1 cellular context compared by ENCODE assay signal in the genomic region with DNA sequence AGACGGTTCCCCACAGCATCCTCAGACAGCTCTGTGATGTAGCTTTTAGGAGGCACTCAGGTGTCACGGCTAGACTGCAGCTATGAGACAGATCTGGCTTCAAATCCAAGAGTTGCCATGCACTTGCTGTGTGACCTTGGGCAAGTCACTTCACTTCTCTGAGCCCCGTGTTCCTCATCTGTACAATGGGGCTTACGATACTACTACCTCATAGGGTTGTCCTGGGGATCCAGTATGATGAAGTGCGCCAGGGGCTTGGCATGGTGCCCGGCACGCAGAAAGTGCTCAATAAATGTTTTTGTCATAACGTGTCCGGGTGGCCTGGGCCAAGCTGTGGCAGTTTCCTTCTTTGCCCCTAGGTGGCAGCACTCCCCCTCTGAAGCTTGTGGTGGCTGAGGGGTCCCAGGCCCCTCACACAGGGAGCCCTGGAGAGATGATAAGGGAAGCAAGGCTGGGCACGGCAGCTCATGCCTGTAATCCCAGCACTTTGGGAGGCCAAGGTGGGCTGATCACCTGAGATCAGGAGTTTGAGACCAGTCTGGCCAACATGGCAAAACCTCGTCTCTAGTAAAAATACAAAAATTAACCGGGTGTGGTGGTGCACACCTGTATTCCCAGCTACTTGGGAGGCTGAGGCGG.
TF ChIP-seq lines count a peak whose summit lies in the region.

No MANE protein-coding gene starts in this region.

TF ChIP-seq in GM23338, 12 proteins besides CTCF, POLR2A, EP300 and RAD21 (continued from another document):
- TF ChIP-seq, protein P1, sequence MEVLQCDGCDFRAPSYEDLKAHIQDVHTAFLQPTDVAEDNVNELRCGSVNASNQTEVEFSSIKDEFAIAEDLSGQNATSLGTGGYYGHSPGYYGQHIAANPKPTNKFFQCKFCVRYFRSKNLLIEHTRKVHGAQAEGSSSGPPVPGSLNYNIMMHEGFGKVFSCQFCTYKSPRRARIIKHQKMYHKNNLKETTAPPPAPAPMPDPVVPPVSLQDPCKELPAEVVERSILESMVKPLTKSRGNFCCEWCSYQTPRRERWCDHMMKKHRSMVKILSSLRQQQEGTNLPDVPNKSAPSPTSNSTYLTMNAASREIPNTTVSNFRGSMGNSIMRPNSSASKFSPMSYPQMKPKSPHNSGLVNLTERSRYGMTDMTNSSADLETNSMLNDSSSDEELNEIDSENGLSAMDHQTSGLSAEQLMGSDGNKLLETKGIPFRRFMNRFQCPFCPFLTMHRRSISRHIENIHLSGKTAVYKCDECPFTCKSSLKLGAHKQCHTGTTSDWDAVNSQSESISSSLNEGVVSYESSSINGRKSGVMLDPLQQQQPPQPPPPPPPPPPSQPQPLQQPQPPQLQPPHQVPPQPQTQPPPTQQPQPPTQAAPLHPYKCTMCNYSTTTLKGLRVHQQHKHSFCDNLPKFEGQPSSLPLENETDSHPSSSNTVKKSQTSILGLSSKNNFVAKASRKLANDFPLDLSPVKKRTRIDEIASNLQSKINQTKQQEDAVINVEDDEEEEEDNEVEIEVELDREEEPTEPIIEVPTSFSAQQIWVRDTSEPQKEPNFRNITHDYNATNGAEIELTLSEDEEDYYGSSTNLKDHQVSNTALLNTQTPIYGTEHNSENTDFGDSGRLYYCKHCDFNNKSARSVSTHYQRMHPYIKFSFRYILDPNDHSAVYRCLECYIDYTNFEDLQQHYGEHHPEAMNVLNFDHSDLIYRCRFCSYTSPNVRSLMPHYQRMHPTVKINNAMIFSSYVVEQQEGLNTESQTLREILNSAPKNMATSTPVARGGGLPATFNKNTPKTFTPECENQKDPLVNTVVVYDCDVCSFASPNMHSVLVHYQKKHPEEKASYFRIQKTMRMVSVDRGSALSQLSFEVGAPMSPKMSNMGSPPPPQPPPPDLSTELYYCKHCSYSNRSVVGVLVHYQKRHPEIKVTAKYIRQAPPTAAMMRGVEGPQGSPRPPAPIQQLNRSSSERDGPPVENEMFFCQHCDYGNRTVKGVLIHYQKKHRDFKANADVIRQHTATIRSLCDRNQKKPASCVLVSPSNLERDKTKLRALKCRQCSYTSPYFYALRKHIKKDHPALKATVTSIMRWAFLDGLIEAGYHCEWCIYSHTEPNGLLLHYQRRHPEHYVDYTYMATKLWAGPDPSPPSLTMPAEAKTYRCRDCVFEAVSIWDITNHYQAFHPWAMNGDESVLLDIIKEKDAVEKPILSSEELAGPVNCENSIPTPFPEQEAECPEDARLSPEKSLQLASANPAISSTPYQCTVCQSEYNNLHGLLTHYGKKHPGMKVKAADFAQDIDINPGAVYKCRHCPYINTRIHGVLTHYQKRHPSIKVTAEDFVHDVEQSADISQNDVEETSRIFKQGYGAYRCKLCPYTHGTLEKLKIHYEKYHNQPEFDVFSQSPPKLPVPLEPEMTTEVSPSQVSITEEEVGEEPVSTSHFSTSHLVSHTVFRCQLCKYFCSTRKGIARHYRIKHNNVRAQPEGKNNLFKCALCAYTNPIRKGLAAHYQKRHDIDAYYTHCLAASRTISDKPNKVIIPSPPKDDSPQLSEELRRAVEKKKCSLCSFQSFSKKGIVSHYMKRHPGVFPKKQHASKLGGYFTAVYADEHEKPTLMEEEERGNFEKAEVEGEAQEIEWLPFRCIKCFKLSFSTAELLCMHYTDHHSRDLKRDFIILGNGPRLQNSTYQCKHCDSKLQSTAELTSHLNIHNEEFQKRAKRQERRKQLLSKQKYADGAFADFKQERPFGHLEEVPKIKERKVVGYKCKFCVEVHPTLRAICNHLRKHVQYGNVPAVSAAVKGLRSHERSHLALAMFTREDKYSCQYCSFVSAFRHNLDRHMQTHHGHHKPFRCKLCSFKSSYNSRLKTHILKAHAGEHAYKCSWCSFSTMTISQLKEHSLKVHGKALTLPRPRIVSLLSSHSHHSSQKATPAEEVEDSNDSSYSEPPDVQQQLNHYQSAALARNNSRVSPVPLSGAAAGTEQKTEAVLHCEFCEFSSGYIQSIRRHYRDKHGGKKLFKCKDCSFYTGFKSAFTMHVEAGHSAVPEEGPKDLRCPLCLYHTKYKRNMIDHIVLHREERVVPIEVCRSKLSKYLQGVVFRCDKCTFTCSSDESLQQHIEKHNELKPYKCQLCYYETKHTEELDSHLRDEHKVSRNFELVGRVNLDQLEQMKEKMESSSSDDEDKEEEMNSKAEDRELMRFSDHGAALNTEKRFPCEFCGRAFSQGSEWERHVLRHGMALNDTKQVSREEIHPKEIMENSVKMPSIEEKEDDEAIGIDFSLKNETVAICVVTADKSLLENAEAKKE (CRISPR knock-in tag; IDR thresholded peaks at IDR 0.05), result no peak
- no peak for TF ChIP-seq ZNF114 (CRISPR knock-in tag; IDR thresholded peaks at IDR 0.05)
- TF ChIP-seq EZH2phosphoT487 (IDR thresholded peaks at IDR 0.05; ENCODE audit: unreplicated experiment), result no peak
- TF ChIP-seq, protein P2, sequence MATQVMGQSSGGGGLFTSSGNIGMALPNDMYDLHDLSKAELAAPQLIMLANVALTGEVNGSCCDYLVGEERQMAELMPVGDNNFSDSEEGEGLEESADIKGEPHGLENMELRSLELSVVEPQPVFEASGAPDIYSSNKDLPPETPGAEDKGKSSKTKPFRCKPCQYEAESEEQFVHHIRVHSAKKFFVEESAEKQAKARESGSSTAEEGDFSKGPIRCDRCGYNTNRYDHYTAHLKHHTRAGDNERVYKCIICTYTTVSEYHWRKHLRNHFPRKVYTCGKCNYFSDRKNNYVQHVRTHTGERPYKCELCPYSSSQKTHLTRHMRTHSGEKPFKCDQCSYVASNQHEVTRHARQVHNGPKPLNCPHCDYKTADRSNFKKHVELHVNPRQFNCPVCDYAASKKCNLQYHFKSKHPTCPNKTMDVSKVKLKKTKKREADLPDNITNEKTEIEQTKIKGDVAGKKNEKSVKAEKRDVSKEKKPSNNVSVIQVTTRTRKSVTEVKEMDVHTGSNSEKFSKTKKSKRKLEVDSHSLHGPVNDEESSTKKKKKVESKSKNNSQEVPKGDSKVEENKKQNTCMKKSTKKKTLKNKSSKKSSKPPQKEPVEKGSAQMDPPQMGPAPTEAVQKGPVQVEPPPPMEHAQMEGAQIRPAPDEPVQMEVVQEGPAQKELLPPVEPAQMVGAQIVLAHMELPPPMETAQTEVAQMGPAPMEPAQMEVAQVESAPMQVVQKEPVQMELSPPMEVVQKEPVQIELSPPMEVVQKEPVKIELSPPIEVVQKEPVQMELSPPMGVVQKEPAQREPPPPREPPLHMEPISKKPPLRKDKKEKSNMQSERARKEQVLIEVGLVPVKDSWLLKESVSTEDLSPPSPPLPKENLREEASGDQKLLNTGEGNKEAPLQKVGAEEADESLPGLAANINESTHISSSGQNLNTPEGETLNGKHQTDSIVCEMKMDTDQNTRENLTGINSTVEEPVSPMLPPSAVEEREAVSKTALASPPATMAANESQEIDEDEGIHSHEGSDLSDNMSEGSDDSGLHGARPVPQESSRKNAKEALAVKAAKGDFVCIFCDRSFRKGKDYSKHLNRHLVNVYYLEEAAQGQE (IDR thresholded peaks at IDR 0.05; ENCODE audit: unreplicated experiment), result no peak
- no peak for TF ChIP-seq NANOG (IDR thresholded peaks at IDR 0.05; ENCODE audit: borderline replicate concordance)
